Comparison of ENCODE assay signal across 10 cellular contexts in the genomic region with DNA sequence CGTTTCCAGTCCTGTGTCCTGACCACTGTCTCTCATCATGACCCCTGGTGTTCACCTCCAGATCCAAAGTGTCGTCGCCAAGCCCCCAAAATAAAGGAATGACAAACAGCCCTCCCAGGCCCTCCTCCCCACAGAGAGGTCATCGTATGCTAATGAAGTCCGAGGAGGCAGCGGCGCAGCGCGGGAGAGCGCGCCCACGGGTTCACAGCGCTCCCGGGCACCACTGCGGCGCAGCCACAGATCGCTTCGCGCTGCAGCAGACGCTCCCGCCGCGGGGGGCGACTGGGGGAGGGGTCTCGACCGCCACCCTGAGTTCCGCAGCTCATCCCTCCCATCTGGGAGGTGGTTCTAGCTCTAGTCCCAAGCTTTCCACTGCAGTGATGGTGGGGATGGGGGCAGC. TPM values are rescaled to one million over a fixed set of nuclear protein-coding genes. Genes with fewer than 3 reads are reported as not detected.
DNase-seq lines count a peak whose midpoint lies in the region; ATAC-seq and TF ChIP-seq lines count a peak whose summit lies in the region.
"Had no signal": no experiment of that assay in that cellular context is flagged by ENCODE, and none has a peak within 500 bp of the region (broad histone marks: within the 10 kb centered on the region; RNA-seq: fewer than 3 reads in every experiment).

No MANE protein-coding gene starts in this region.

- intact Hi-C loops in breast epithelium (cut with DNase I; ENCODE audit: low total_unique reads) = no loop called here
- intact Hi-C loops in MCF 10A (cut with micrococcal nuclease) = no loop called here
- intact Hi-C loops in naive thymus-derived CD4-positive, alpha-beta T cell (cut with micrococcal nuclease) = no loop called here

- no peak for TF ChIP-seq POLR2A in breast epithelium (IDR thresholded peaks at IDR 0.05)

- H3K27me3 ChIP-seq in breast epithelium = peaks cover 0 to 50% of the 10 kb centered on the region in 2 donors
- H3K27me3 ChIP-seq in naive thymus-derived CD4-positive, alpha-beta T cell (ENCODE audit: control insufficient read depth in 2 of 2, insufficient read depth in 2 of 2, low read length in 2 of 2) = peaks cover 3 to 12% of the 10 kb centered on the region in 2 donors

- H3K4me1 Mint-ChIP-seq in MCF 10A (ENCODE audit: insufficient read depth, unreplicated experiment) = no peaks in the 10 kb centered on the region
- H3K4me1 Mint-ChIP-seq in naive thymus-derived CD4-positive, alpha-beta T cell = peaks cover 0 to 14% (median 7%) of the 10 kb centered on the region in 7 donors

- H3K36me3 ChIP-seq in breast epithelium = no peaks in the 10 kb centered on the region
- H3K36me3 ChIP-seq in naive thymus-derived CD4-positive, alpha-beta T cell (ENCODE audit: control insufficient read depth in 2 of 3, insufficient read depth in 3 of 3, low read length in 3 of 3) = no peaks in the 10 kb centered on the region

- no peak overlapping the region for H3K27ac ChIP-seq in breast epithelium
- H3K27ac ChIP-seq in naive thymus-derived CD4-positive, alpha-beta T cell (ENCODE audit: low read depth, low read length) = no peak overlapping the region

- no peaks in the 10 kb centered on the region for H3K9me3 Mint-ChIP-seq in MCF 10A (ENCODE audit: unreplicated experiment)
- H3K9me3 Mint-ChIP-seq in naive thymus-derived CD4-positive, alpha-beta T cell = no peaks in the 10 kb centered on the region

- POLR2A ChIA-PET in MCF 10A (lab: Yijun Ruan, JAX) = no interaction called here
- POLR2A ChIA-PET in naive thymus-derived CD4-positive, alpha-beta T cell (lab: Charles Lee) = no interaction called here

- peak overlapping the region; percentile 39 to 62 (median 44) for H3K4me3 ChIP-seq in breast epithelium
- no peak overlapping the region for H3K4me3 ChIP-seq in naive thymus-derived CD4-positive, alpha-beta T cell (ENCODE audit: low read length)

- DNase-seq in breast epithelium (ENCODE audit: low spot score in 2 of 2) (no peak), MCF 10A (ENCODE audit: unreplicated experiment) (no peak), germinal center (ENCODE audit: low spot score) (peak; percentile 56), hippocampal formation (lab: John Stamatoyannopoulos, UW) (no peak), SKM-1 treated with dmso at 0.1 percent for 144 hours (lab: John Stamatoyannopoulos, UW; ENCODE audit: unreplicated experiment) (no peak), SIG-M5 treated with dmso at 0.1 percent for 504 hours (lab: John Stamatoyannopoulos, UW; ENCODE audit: unreplicated experiment) (no peak), NCI-H2029 (lab: John Stamatoyannopoulos, UW) (no peak)
- no peak for DNase-seq in naive thymus-derived CD4-positive, alpha-beta T cell
- DNase-seq: CD4-positive, CD25-positive, alpha-beta regulatory T cell; effector CD4-positive, alpha-beta T cell had no signal

- no peak overlapping the region for H3K27ac Mint-ChIP-seq in MCF 10A (ENCODE audit: low read depth, unreplicated experiment)
- H3K27ac Mint-ChIP-seq in naive thymus-derived CD4-positive, alpha-beta T cell = no peak overlapping the region
- H3K27ac Mint-ChIP-seq: CD4-positive, CD25-positive, alpha-beta regulatory T cell had no signal

- no peaks in the 10 kb centered on the region for H3K36me3 Mint-ChIP-seq in MCF 10A (ENCODE audit: insufficient read depth, unreplicated experiment)
- no peaks in the 10 kb centered on the region for H3K36me3 Mint-ChIP-seq in naive thymus-derived CD4-positive, alpha-beta T cell
- H3K36me3 Mint-ChIP-seq: CD4-positive, CD25-positive, alpha-beta regulatory T cell had no signal

- peaks cover 60% of the 10 kb centered on the region for H3K27me3 Mint-ChIP-seq in MCF 10A (ENCODE audit: insufficient read depth, unreplicated experiment)
- H3K27me3 Mint-ChIP-seq in naive thymus-derived CD4-positive, alpha-beta T cell = peaks cover 53 to 64% (median 57%) of the 10 kb centered on the region in 5 donors

- no peaks in the 10 kb centered on the region for H3K4me1 ChIP-seq in breast epithelium
- no peaks in the 10 kb centered on the region for H3K4me1 ChIP-seq in naive thymus-derived CD4-positive, alpha-beta T cell (ENCODE audit: control insufficient read depth in 2 of 2, insufficient read depth in 2 of 2, low read length in 2 of 2)

- CTCF ChIA-PET in MCF 10A (lab: Yijun Ruan, JAX) = no interaction called here
- CTCF ChIA-PET in naive thymus-derived CD4-positive, alpha-beta T cell (lab: Charles Lee) = no interaction called here

- no peak for ATAC-seq in naive thymus-derived CD4-positive, alpha-beta T cell

- H3K9me3 ChIP-seq in breast epithelium = no peaks in the 10 kb centered on the region
- H3K9me3 ChIP-seq in naive thymus-derived CD4-positive, alpha-beta T cell (ENCODE audit: control insufficient read depth in 2 of 3, low read length in 3 of 3) = no peaks in the 10 kb centered on the region

- BruUV-seq in MCF 10A (replicated peaks; lab: Mats Ljungman, UMichigan) = no TSS peak

- TF ChIP-seq CTCF in breast epithelium (IDR thresholded peaks at IDR 0.05) (no peak), MCF 10A (IDR thresholded peaks at IDR 0.05; ENCODE audit: unreplicated experiment) (no peak)

- no peak overlapping the region for H3K4me3 Mint-ChIP-seq in MCF 10A (ENCODE audit: unreplicated experiment)
- peak overlapping the region in 6 of 10 donors; percentile 4 to 60 (median 36) for H3K4me3 Mint-ChIP-seq in naive thymus-derived CD4-positive, alpha-beta T cell

RNA-seq across cellular contexts. Expression of a gene that starts 1.3 kb away (rescaled TPM):
- total RNA-seq in breast epithelium = 1 to 10 TPM in 2 of 3 donors, under 1 TPM in 1; 0.59 to 2.3 (median 2.1) TPM
- total RNA-seq in MCF 10A (2022) = not detected in 2 replicates
- 10 to 100 TPM in 1 of 5 experiments, under 1 TPM in 2, not detected in 2; 0.15 to 10.0 (median 0.50) TPM for total RNA-seq in naive thymus-derived CD4-positive, alpha-beta T cell
- polyA plus RNA-seq in naive thymus-derived CD4-positive, alpha-beta T cell = not detected
- polyA plus RNA-seq: CD4-positive, CD25-positive, alpha-beta regulatory T cell had no signal
